8 cellular contexts compared by ENCODE assay signal in the genomic region with DNA sequence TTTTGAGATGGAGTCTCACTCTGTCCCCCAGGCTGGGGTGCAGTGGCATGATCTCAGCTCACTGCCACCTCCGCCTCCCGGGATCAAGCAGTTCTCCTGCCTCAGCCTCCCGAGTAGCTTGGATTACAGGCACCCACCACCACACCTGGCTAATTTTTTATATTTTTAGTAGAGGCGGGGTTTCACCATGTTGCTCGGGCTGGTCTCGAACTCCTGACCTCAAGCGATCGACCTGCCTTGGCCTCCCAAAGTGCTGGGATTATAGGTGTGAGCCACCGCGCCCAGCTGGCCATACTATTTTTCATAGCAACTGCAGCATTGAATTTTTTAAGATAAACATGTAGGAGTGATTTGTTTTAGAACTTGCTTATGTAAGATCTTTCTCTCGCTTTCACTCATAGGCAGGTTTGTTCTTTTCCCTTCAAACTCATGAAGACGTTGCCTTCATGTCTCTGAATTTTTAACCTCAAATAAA.
DNase-seq lines count a peak whose midpoint lies in the region; ATAC-seq, FAIRE-seq and TF ChIP-seq lines count a peak whose summit lies in the region.
"Not testable (repeated sequence)": the region's sequence is repeated elsewhere in the genome, so short reads cannot be mapped to it uniquely, and the experiment has no call there.

No MANE protein-coding gene starts in this region.

- peak; percentile 41 for ATAC-seq in HG02870 (IDR thresholded peaks at IDR 0.05; ENCODE audit: unreplicated experiment)
- ATAC-seq in effector memory CD8-positive, alpha-beta T cell (replicated peaks); omental fat pad (ENCODE audit: low FRiP score): not testable (repeated sequence)

- not testable (repeated sequence) for H3K27me3 Mint-ChIP-seq in activated T-helper 1 cell treated with anti-CD3 and anti-CD28 coated beads, Interleukin-12 subunit alpha, Interleukin-12 subunit beta, Interleukin-2, Interleukin-4 antibody, amounts not matched to agents 30 ng/mL and 10 ng/mL and 1 ng/mL, durations not matched to agents 14 hours and 24 hours and 36 hours (ENCODE audit: insufficient read depth); effector memory CD8-positive, alpha-beta T cell

- peaks cover 0 to 12% (median 5%) of the 10 kb centered on the region in 11 experiments; a peak in 7 of 22 replicates for H3K36me3 ChIP-seq in BLaER1 treated with 17β-estradiol and CSF1 and Interleukin-3, amounts not matched to agents 10 nM and 100 nM
- H3K36me3 ChIP-seq in tibial artery: not testable (repeated sequence)

- not testable (repeated sequence) for H3K4me3 ChIP-seq in BLaER1 treated with 17β-estradiol and CSF1 and Interleukin-3, amounts not matched to agents 10 nM and 100 nM; tibial artery

- peak overlapping the region in 9 of 11 experiments; percentile 7 to 95 (median 83); a peak in 10 of 22 replicates for H3K4me2 ChIP-seq in BLaER1 treated with 17β-estradiol and CSF1 and Interleukin-3, amounts not matched to agents 10 nM and 100 nM

- intact Hi-C loops in activated T-helper 1 cell treated with anti-CD3 and anti-CD28 coated beads, Interleukin-12 subunit alpha, Interleukin-12 subunit beta, Interleukin-2, Interleukin-4 antibody, amounts not matched to agents 30 ng/mL and 10 ng/mL and 1 ng/mL, durations not matched to agents 14 hours and 24 hours and 36 hours (cut with micrococcal nuclease): loop anchor here (10.0 kb wide), 1 partner anchor 1003 kb away; a partner anchor contains a TSS
- intact Hi-C loops in tibial artery (cut with DNase I; ENCODE audit: low total_unique reads): not testable (repeated sequence)

- H3K27me3 ChIP-seq in BLaER1 treated with 17β-estradiol and CSF1 and Interleukin-3, amounts not matched to agents 10 nM and 100 nM; tibial artery: not testable (repeated sequence)

- not testable (repeated sequence) for H3K27ac ChIP-seq in BLaER1 treated with 17β-estradiol and CSF1 and Interleukin-3, amounts not matched to agents 10 nM and 100 nM
- peak overlapping the region in 1 of 2 donors; percentile 85 for H3K27ac ChIP-seq in tibial artery

- not testable (repeated sequence) for H4K20me1 ChIP-seq in BLaER1 treated with 17β-estradiol and CSF1 and Interleukin-3, amounts not matched to agents 10 nM and 100 nM

- peaks cover 68% of the 10 kb centered on the region for H3K4me1 Mint-ChIP-seq in activated T-helper 1 cell treated with anti-CD3 and anti-CD28 coated beads, Interleukin-12 subunit alpha, Interleukin-12 subunit beta, Interleukin-2, Interleukin-4 antibody, amounts not matched to agents 30 ng/mL and 10 ng/mL and 1 ng/mL, durations not matched to agents 14 hours and 24 hours and 36 hours (ENCODE audit: low read depth)
- peaks cover 43 to 60% of the 10 kb centered on the region in 2 donors for H3K4me1 Mint-ChIP-seq in effector memory CD8-positive, alpha-beta T cell (ENCODE audit: low read depth in 2 of 2)

- H3K4me1 ChIP-seq in BLaER1 treated with 17β-estradiol and CSF1 and Interleukin-3, amounts not matched to agents 10 nM and 100 nM: peaks cover 42 to 81% (median 64%) of the 10 kb centered on the region in 10 experiments
- peaks cover 0 to 67% (median 31%) of the 10 kb centered on the region in 4 donors for H3K4me1 ChIP-seq in tibial artery

- not testable (repeated sequence) for DNase-seq in GM19239 (ENCODE audit: insufficient read length, low spot score); activated T-helper 1 cell treated with anti-CD3 and anti-CD28 coated beads, Interleukin-12 subunit alpha, Interleukin-12 subunit beta, Interleukin-2, Interleukin-4 antibody, amounts not matched to agents 30 ng/mL and 10 ng/mL and 1 ng/mL, durations not matched to agents 14 hours and 24 hours and 36 hours (ENCODE audit: low spot score); effector memory CD8-positive, alpha-beta T cell
- DNase-seq in activated CD4-positive, alpha-beta T cell treated with anti-CD3 and anti-CD28 coated beads for 48 hours: peak; percentile 4
- DNase-seq in omental fat pad (ENCODE audit: low spot score) (peak; percentile 16), tibial artery (peak; percentile 14 to 51)

- peak; percentile 28 for FAIRE-seq in GM19239 (lab: Jason Lieb, UNC)

- not testable (repeated sequence) for H3K9me3 Mint-ChIP-seq in activated T-helper 1 cell treated with anti-CD3 and anti-CD28 coated beads, Interleukin-12 subunit alpha, Interleukin-12 subunit beta, Interleukin-2, Interleukin-4 antibody, amounts not matched to agents 30 ng/mL and 10 ng/mL and 1 ng/mL, durations not matched to agents 14 hours and 24 hours and 36 hours; effector memory CD8-positive, alpha-beta T cell

- H3K9ac ChIP-seq in BLaER1 treated with 17β-estradiol and CSF1 and Interleukin-3, amounts not matched to agents 10 nM and 100 nM: not testable (repeated sequence)

- TF ChIP-seq CTCF in omental fat pad (IDR thresholded peaks at IDR 0.05); tibial artery (IDR thresholded peaks at IDR 0.05): not testable (repeated sequence)

- peak overlapping the region; percentile 30 for H3K4me3 Mint-ChIP-seq in activated T-helper 1 cell treated with anti-CD3 and anti-CD28 coated beads, Interleukin-12 subunit alpha, Interleukin-12 subunit beta, Interleukin-2, Interleukin-4 antibody, amounts not matched to agents 30 ng/mL and 10 ng/mL and 1 ng/mL, durations not matched to agents 14 hours and 24 hours and 36 hours
- peak overlapping the region in 1 of 2 donors; percentile 11 for H3K4me3 Mint-ChIP-seq in effector memory CD8-positive, alpha-beta T cell

- H3K36me3 Mint-ChIP-seq in activated T-helper 1 cell treated with anti-CD3 and anti-CD28 coated beads, Interleukin-12 subunit alpha, Interleukin-12 subunit beta, Interleukin-2, Interleukin-4 antibody, amounts not matched to agents 30 ng/mL and 10 ng/mL and 1 ng/mL, durations not matched to agents 14 hours and 24 hours and 36 hours (ENCODE audit: low read depth): not testable (repeated sequence)
- H3K36me3 Mint-ChIP-seq in effector memory CD8-positive, alpha-beta T cell (ENCODE audit: insufficient read depth): peaks cover 30% of the 10 kb centered on the region

- not testable (repeated sequence) for H3K9me3 ChIP-seq in BLaER1 treated with 17β-estradiol and CSF1 and Interleukin-3, amounts not matched to agents 10 nM and 100 nM (replicated peaks in 1 of 11); tibial artery

- H3K27ac Mint-ChIP-seq in activated T-helper 1 cell treated with anti-CD3 and anti-CD28 coated beads, Interleukin-12 subunit alpha, Interleukin-12 subunit beta, Interleukin-2, Interleukin-4 antibody, amounts not matched to agents 30 ng/mL and 10 ng/mL and 1 ng/mL, durations not matched to agents 14 hours and 24 hours and 36 hours: peak overlapping the region; percentile 72
- H3K27ac Mint-ChIP-seq in effector memory CD8-positive, alpha-beta T cell: peak overlapping the region; percentile 95 to 98
